In the genomic region with DNA sequence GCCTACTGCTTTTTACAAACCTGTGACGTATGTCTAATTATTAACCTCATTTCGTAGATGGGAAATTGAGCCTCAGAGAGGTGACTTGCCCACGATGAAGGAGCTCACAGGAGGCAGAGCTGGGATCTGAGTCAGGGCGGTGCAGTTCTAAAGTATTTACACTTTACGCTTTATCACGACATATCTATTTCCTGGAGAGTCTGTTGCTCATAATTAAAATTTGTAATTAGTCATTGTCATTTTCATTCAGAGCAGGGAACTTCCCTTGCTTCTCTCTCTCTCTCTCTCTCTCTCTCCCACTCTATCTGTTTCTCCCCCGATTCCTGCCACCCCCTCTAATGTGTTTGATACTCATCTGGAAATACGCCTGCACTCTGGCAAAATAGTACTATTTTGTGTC, we compare ENCODE assay signal across 16 cellular contexts. TPM values are rescaled to one million over a fixed set of nuclear protein-coding genes. Genes with fewer than 3 reads are reported as not detected.
A peak's percentile ranks its signal among the peaks of the same experiment; 100 is the strongest.
DNase-seq lines count a peak whose midpoint lies in the region; ATAC-seq, FAIRE-seq and TF ChIP-seq lines count a peak whose summit lies in the region.
"Had no signal": no experiment of that assay in that cellular context is flagged by ENCODE, and none has a peak within 500 bp of the region (broad histone marks: within the 10 kb centered on the region; RNA-seq: fewer than 3 reads in every experiment).

No MANE protein-coding gene starts in this region.

- in situ Hi-C loops in IMR-90 (cut with MboI; ENCODE audit: low sequenced_read_pairs): no loop called here

- no peak overlapping the region for H2AK5ac ChIP-seq in IMR-90 (ENCODE audit: low read depth, low read length)

- no peak overlapping the region; the same call in 1 of the 2 replicates for H3K56ac ChIP-seq in IMR-90 (ENCODE audit: extremely low read depth, insufficient read depth, low read length)

- H3K36me3 ChIP-seq in IMR-90 (ENCODE audit: control insufficient read depth, insufficient read depth, low read length) (no peaks in the 10 kb centered on the region), astrocyte (ENCODE audit: insufficient read depth, low read length) (no peaks in the 10 kb centered on the region)
- H3K36me3 ChIP-seq: sigmoid colon, SJSA1, tibial nerve had no signal

- no peak for TF ChIP-seq RAD21 in IMR-90 (IDR thresholded peaks at IDR 0.05; ENCODE audit: low read length)

- POLR2A ChIA-PET in IMR-90 (lab: Charles Lee; ENCODE audit: unreplicated experiment): no interaction called here

- no peaks in the 10 kb centered on the region for H3K9me3 ChIP-seq in IMR-90 (ENCODE audit: control insufficient read depth, insufficient read depth, low read length)
- H3K9me3 ChIP-seq in astrocyte (ENCODE audit: insufficient read depth, low read depth, low read length): no peaks in the 10 kb centered on the region
- H3K9me3 ChIP-seq: sigmoid colon, SJSA1, tibial nerve had no signal

- no TSS peak for BruUV-seq in IMR-90 (replicated peaks; lab: Mats Ljungman, UMichigan)

- peak; percentile 87 to 89 for ATAC-seq in activated CD4-positive, CD25-positive, alpha-beta regulatory T cell treated with anti-CD3 and anti-CD28 coated beads, Interleukin-2, amount 50 U/mL, for 24 hours
- ATAC-seq in IMR-90 (ENCODE audit: low read depth) (no peak), GM21576 (IDR thresholded peaks at IDR 0.05; ENCODE audit: unreplicated experiment) (no peak)

- H3K27me3 ChIP-seq in IMR-90 (ENCODE audit: control insufficient read depth, insufficient read depth, low read length): no peaks in the 10 kb centered on the region
- H3K27me3 ChIP-seq in astrocyte (ENCODE audit: insufficient read depth, low read length): no peaks in the 10 kb centered on the region
- H3K27me3 ChIP-seq: sigmoid colon, SJSA1, tibial nerve had no signal

- peak overlapping the region in 1 of 2 experiments; percentile 43; a peak in 1 of 4 replicates for H4K8ac ChIP-seq in IMR-90 (ENCODE audit: low read depth in 2 of 2, low read length in 2 of 2)

- no peaks in the 10 kb centered on the region for H4K20me1 ChIP-seq in IMR-90 (ENCODE audit: insufficient read depth, low read length)
- H4K20me1 ChIP-seq in astrocyte (ENCODE audit: insufficient read depth, low read length): no peaks in the 10 kb centered on the region

- H3K9me3 Mint-ChIP-seq in astrocyte (ENCODE audit: unreplicated experiment): peaks cover 1% of the 10 kb centered on the region

- H3K4me3 Mint-ChIP-seq in astrocyte (ENCODE audit: unreplicated experiment): no peak overlapping the region
- H3K4me3 Mint-ChIP-seq: naive B cell had no signal

- H2AFZ ChIP-seq in IMR-90 (replicated peaks; ENCODE audit: low read length, poor library complexity): no peak overlapping the region
- no peak overlapping the region for H2AFZ ChIP-seq in astrocyte (ENCODE audit: low read depth, low read length)

- H2BK15ac ChIP-seq in IMR-90 (ENCODE audit: low read depth, low read length): 0 out of 3 replicates have a peak overlapping the region, but pooled peaks have one; percentile 89

- no peak for FAIRE-seq in astrocyte (lab: Jason Lieb, UNC)

- 0 out of 2 replicates have a peak overlapping the region, but pooled peaks have one; percentile 40 for H4K91ac ChIP-seq in IMR-90 (ENCODE audit: insufficient read depth, low read depth, low read length)

- WGBS in IMR-90 (ENCODE audit: extremely low coverage in 2 of 2, insufficient read length in 1 of 2), 2 experiments: no CpG with 5 or more reads among the region's 8 CpGs

- no peak overlapping the region for H2AK9ac ChIP-seq in IMR-90 (replicated peaks; ENCODE audit: low read depth, low read length, poor library complexity)

- no peaks in the 10 kb centered on the region for H3K36me3 Mint-ChIP-seq in astrocyte (ENCODE audit: low read depth, unreplicated experiment)
- H3K36me3 Mint-ChIP-seq: naive B cell had no signal

- no peak overlapping the region for H2BK120ac ChIP-seq in IMR-90 (ENCODE audit: low read depth, low read length)

- H3K27ac ChIP-seq in IMR-90 (ENCODE audit: insufficient read depth, low read length) (no peak overlapping the region), astrocyte (ENCODE audit: low read depth, low read length) (peak overlapping the region; percentile 21)
- H3K27ac ChIP-seq: sigmoid colon, tibial nerve had no signal

- H3K14ac ChIP-seq in IMR-90 (replicated peaks; ENCODE audit: low read depth, low read length): no peak overlapping the region

- H3K18ac ChIP-seq in IMR-90 (ENCODE audit: low read depth, low read length): peak overlapping the region; percentile 38; the same call in 1 of the 2 replicates

- intact Hi-C loops in IMR-90 (cut with micrococcal nuclease): no loop called here

- TF ChIP-seq POLR2A in IMR-90 (IDR thresholded peaks at IDR 0.05; ENCODE audit: low read depth, low read length): no peak

- peaks cover 4% of the 10 kb centered on the region for H3K4me1 Mint-ChIP-seq in astrocyte (ENCODE audit: low read depth, unreplicated experiment)
- H3K4me1 Mint-ChIP-seq: naive B cell had no signal

- peak overlapping the region; percentile 42; the same call in 1 of the 2 replicates for H3K4ac ChIP-seq in IMR-90 (ENCODE audit: low read depth, low read length)

- H3K4me3 ChIP-seq in IMR-90 (ENCODE audit: insufficient read depth, low read depth, low read length): no peak overlapping the region
- H3K4me3 ChIP-seq in astrocyte (ENCODE audit: insufficient read depth, low read depth, low read length): no peak overlapping the region
- H3K4me3 ChIP-seq: sigmoid colon, SJSA1, tibial nerve had no signal

- no peak for TF ChIP-seq CTCF in IMR-90 (conservative IDR thresholded peaks at IDR 0.05; ENCODE audit: low read depth, low read length)
- TF ChIP-seq CTCF in astrocyte (IDR thresholded peaks at IDR 0.05; ENCODE audit: insufficient read depth, low read depth, low read length): no peak

- H3K9me1 ChIP-seq in IMR-90 (ENCODE audit: insufficient read depth, low read length): peaks cover 22% of the 10 kb centered on the region

- CTCF ChIA-PET in IMR-90 (lab: Yijun Ruan, JAX): interaction anchor here (0.9 kb wide), 1 partner anchor 115 kb away, joined by 3 read pairs; no protein-coding TSS in a partner anchor

- H3K27ac Mint-ChIP-seq in astrocyte (ENCODE audit: unreplicated experiment): peak overlapping the region; percentile 53

- no peaks in the 10 kb centered on the region for H3K79me1 ChIP-seq in IMR-90 (ENCODE audit: low read depth in 1 of 2, low read length in 2 of 2)

- H3K79me2 ChIP-seq in astrocyte (ENCODE audit: insufficient read depth, low read length): no peaks in the 10 kb centered on the region

- H3K27me3 Mint-ChIP-seq in astrocyte (ENCODE audit: low read depth, unreplicated experiment): peaks cover 14% of the 10 kb centered on the region

- H2BK20ac ChIP-seq in IMR-90 (ENCODE audit: low read depth, low read length): peak overlapping the region; percentile 22; the same call in 1 of the 2 replicates

- peak overlapping the region; percentile 32; the same call in 1 of the 2 replicates for H3K4me2 ChIP-seq in IMR-90 (ENCODE audit: low read depth, low read length)
- H3K4me2 ChIP-seq in astrocyte (ENCODE audit: low read length): peak overlapping the region; percentile 49

- H3K23ac ChIP-seq in IMR-90 (ENCODE audit: low read depth, low read length): no peak overlapping the region

- H3K9ac ChIP-seq in IMR-90 (ENCODE audit: low read depth, low read length) (no peak overlapping the region), astrocyte (ENCODE audit: low read length) (no peak overlapping the region)

- H4K5ac ChIP-seq in IMR-90 (ENCODE audit: low read depth, low read length): no peak overlapping the region

- DNase-seq in activated CD4-positive, CD25-positive, alpha-beta regulatory T cell (lab: John Stamatoyannopoulos, UW): no peak
- DNase-seq in IMR-90 (peak; percentile 75), astrocyte (ENCODE audit: low read depth) (peak; percentile 71), mesenteric fat pad (ENCODE audit: low spot score) (peak; percentile 24), germinal center (ENCODE audit: low spot score) (no peak)
- no peak for DNase-seq in activated effector memory CD4-positive, alpha-beta T cell treated with anti-CD3 and anti-CD28 coated beads, Interleukin-2, amount 50 U/mL, for 16 hours
- DNase-seq: 8988T, naive B cell, NCI-H1694 treated with DMSO at 0.1 percent for 48 hours had no signal

- dilution Hi-C loops in IMR-90 (cut with HindIII; ENCODE audit: low sequenced_read_pairs, unreplicated experiment): no loop called here

- peak overlapping the region; percentile 43 for H2BK5ac ChIP-seq in IMR-90 (ENCODE audit: low read depth, low read length, poor library complexity, severe bottlenecking)

- H3K4me1 ChIP-seq in IMR-90 (ENCODE audit: control insufficient read depth, insufficient read depth, low read length): peaks cover 12% of the 10 kb centered on the region
- peaks cover 30% of the 10 kb centered on the region for H3K4me1 ChIP-seq in astrocyte (ENCODE audit: insufficient read depth, low read length)

TF ChIP-seq in IMR-90, 13 proteins besides CTCF, POLR2A, EP300 and RAD21:
- TF ChIP-seq BHLHE40 (IDR thresholded peaks at IDR 0.05; ENCODE audit: low read depth, low read length) (0 out of 2 replicates have a peak, but pooled peaks have one; percentile 2), FOS (IDR thresholded peaks at IDR 0.05; ENCODE audit: low read depth, low read length) (0 out of 2 replicates have a peak, but pooled peaks have one; percentile 7)
- TF ChIP-seq, protein P1, sequence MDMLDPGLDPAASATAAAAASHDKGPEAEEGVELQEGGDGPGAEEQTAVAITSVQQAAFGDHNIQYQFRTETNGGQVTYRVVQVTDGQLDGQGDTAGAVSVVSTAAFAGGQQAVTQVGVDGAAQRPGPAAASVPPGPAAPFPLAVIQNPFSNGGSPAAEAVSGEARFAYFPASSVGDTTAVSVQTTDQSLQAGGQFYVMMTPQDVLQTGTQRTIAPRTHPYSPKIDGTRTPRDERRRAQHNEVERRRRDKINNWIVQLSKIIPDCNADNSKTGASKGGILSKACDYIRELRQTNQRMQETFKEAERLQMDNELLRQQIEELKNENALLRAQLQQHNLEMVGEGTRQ (IDR thresholded peaks at IDR 0.05; ENCODE audit: low read depth, low read length): no peak

RNA-seq across cellular contexts. Expression of a gene that starts 5.9 kb away (rescaled TPM):
- total RNA-seq in IMR-90 (2012; rRNA removed): under 0.01 TPM in 1 of 2 replicates, not detected in the other
- not detected in 2 replicates for polyA plus RNA-seq in IMR-90 (2012; rRNA removed)
- not detected in 2 replicates for polyA plus RNA-seq in IMR-90 (2012; cell fraction: cytosol; rRNA removed)
- not detected in 2 replicates for polyA plus RNA-seq in IMR-90 (2012; cell fraction: nucleus; rRNA removed; ENCODE audit: low replicate concordance)
- total RNA-seq in astrocyte: not detected in 2 replicates
- total RNA-seq in mesenteric fat pad: 0.16 TPM
- total RNA-seq: dermis microvascular lymphatic vessel endothelial cell, kidney epithelial cell, tibial nerve had no signal

Comparison
In these comparisons a context has a peak if more than half of its experiments do, and no peak if none do; other contexts are left out.
1. ATAC-seq: peak in activated CD4-positive, CD25-positive, alpha-beta regulatory T cell treated with anti-CD3 and anti-CD28 coated beads, Interleukin-2, amount 50 U/mL, for 24 hours (2 of 2); none in IMR-90 (single experiment) and GM21576 (single experiment).
2. DNase-seq: peak in IMR-90 (single experiment), astrocyte (single experiment) and mesenteric fat pad (single experiment); none in activated CD4-positive, CD25-positive, alpha-beta regulatory T cell (0 of 4), germinal center (single experiment) and activated effector memory CD4-positive, alpha-beta T cell treated with anti-CD3 and anti-CD28 coated beads, Interleukin-2, amount 50 U/mL, for 16 hours (single experiment).